8 cellular contexts compared by ENCODE assay signal in the genomic region with DNA sequence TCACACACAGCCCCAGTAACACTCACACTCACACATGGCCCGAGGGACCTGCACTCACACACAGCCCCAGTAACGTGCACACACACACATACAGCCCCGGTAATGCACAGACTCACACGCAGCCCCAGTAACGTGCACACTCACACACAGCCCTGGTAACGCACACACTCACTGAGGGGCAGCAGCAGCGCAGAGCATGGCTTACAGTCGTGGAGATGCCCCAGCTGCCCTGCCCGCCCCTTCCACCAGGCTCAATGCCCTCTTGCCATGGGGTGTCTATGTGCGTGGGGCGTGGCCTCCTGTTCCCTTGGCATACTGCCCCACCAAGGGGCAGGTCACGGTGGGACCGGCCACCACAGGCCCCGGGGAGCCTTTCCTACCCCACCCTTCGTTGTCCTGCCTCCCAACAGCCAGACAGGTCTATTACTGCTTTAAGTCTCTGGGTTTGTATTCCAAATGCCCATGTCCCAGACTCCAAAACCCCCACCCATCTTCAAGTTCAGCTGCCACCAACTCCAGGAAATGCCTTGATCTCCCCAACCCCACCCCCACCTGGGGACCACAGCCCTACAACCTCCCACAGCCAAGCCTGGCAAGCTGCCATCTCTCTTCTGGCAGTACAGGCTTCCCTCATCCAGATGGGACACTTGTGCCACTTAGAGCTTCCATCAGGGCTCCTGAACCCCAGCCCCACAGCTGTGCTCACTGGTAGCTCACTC. TPM values are rescaled to one million over a fixed set of nuclear protein-coding genes. Genes with fewer than 3 reads are reported as not detected.
DNase-seq lines count a peak whose midpoint lies in the region; ATAC-seq, FAIRE-seq and TF ChIP-seq lines count a peak whose summit lies in the region.

No MANE protein-coding gene starts in this region.

- no peak overlapping the region for H3K4me3 ChIP-seq in Peyer's patch

- no peaks in the 10 kb centered on the region for H3K27me3 Mint-ChIP-seq in osteocyte (ENCODE audit: unreplicated experiment)

- H3K27ac Mint-ChIP-seq in osteocyte (ENCODE audit: unreplicated experiment) = peak overlapping the region; percentile 83

- no peaks in the 10 kb centered on the region for H3K9me3 Mint-ChIP-seq in osteocyte (ENCODE audit: unreplicated experiment)

- no peak for ATAC-seq in GM21367 (IDR thresholded peaks at IDR 0.05; ENCODE audit: unreplicated experiment)

- peaks cover 3% of the 10 kb centered on the region for H3K36me3 Mint-ChIP-seq in osteocyte (ENCODE audit: unreplicated experiment)

- H3K9me3 ChIP-seq in Peyer's patch = no peaks in the 10 kb centered on the region

- H3K4me3 Mint-ChIP-seq in osteocyte (ENCODE audit: unreplicated experiment) = peak overlapping the region; percentile 85

- no peaks in the 10 kb centered on the region for H3K36me3 ChIP-seq in Peyer's patch

- FAIRE-seq in GM19239 (lab: Jason Lieb, UNC) = no peak

- peaks cover 0 to 44% (median 18%) of the 10 kb centered on the region in 4 donors for H3K4me1 ChIP-seq in Peyer's patch

- H3K27me3 ChIP-seq in Peyer's patch = no peaks in the 10 kb centered on the region

- TF ChIP-seq CTCF in Peyer's patch (IDR thresholded peaks at IDR 0.05) (no peak), osteocyte (IDR thresholded peaks at IDR 0.05) (no peak)

- DNase-seq in GM03348 (ENCODE audit: low spot score) = peak; percentile 23
- DNase-seq in Peyer's patch = peak in 2 of 3 donors; percentile 35 to 53
- DNase-seq in effector CD4-positive, alpha-beta T cell = peak; percentile 26
- DNase-seq in osteocyte (ENCODE audit: extremely low spot score, unreplicated experiment) = peak; percentile 84
- DNase-seq in NCI-H748 (lab: John Stamatoyannopoulos, UW; ENCODE audit: unreplicated experiment) = no peak
- no peak for DNase-seq in GM19239 (ENCODE audit: insufficient read length, low spot score)
- DNase-seq in activated CD4-positive, alpha-beta T cell treated with anti-CD3 and anti-CD28 coated beads for 48 hours = no peak

- TF ChIP-seq POLR2A in Peyer's patch (IDR thresholded peaks at IDR 0.05) = no peak

- H3K27ac ChIP-seq in Peyer's patch = peak overlapping the region in 2 of 4 donors; percentile 11 to 27

- peaks cover 80% of the 10 kb centered on the region for H3K4me1 Mint-ChIP-seq in osteocyte (ENCODE audit: unreplicated experiment)

RNA-seq across cellular contexts. Expression of a gene that starts 2.6 kb away (rescaled TPM):
- total RNA-seq in Peyer's patch = 10 to 100 TPM in 1 of 4 donors, 1 to 10 TPM in 3; 1.7 to 10.7 (median 2.5) TPM
- total RNA-seq in osteocyte = 17.2 and 18.8 TPM in 2 replicates

RNA-seq across cellular contexts. Expression of a gene that starts 8.7 kb away (rescaled TPM):
- total RNA-seq in Peyer's patch = 10 to 100 TPM in 1 of 4 donors, 1 to 10 TPM in 3; 3.0 to 30.5 (median 4.3) TPM
- not detected in 2 replicates for total RNA-seq in osteocyte

RNA-seq across cellular contexts. Expression of a gene that starts 47.5 kb away (rescaled TPM):
- total RNA-seq in Peyer's patch (100 to 1,000 TPM in 3 of 4 donors, 10 to 100 TPM in 1; 81.7 to 209 (median 189) TPM), osteocyte (22.5 and 24.4 TPM in 2 replicates)

Comparison
In these comparisons a context has a peak if more than half of its experiments do, and no peak if none do; other contexts are left out.
1. DNase-seq: peak in GM03348 (single experiment), Peyer's patch (2 of 3), effector CD4-positive, alpha-beta T cell (single experiment) and osteocyte (single experiment); none in NCI-H748 (single experiment), GM19239 (single experiment) and activated CD4-positive, alpha-beta T cell treated with anti-CD3 and anti-CD28 coated beads for 48 hours (single experiment).